ENCODE assay signal across 1 cellular context in genomic region chr3:71724584-71725278, GRCh38.
TF ChIP-seq lines count a peak whose summit lies in the region.

No MANE protein-coding gene starts in this region.

TF ChIP-seq in K562, 482 proteins besides CTCF, POLR2A, EP300 and RAD21 (continued from another document and continues in another):
- TF ChIP-seq CLOCK (CRISPR knock-in tag; IDR thresholded peaks at IDR 0.05; ENCODE audit: borderline replicate concordance) (no peak), ZNF830 (CRISPR knock-in tag; IDR thresholded peaks at IDR 0.05) (no peak), THRB (CRISPR knock-in tag; conservative IDR thresholded peaks at IDR 0.05) (no peak), KDM2B (CRISPR knock-in tag; IDR thresholded peaks at IDR 0.05) (no peak), BCL6 (CRISPR knock-in tag; IDR thresholded peaks at IDR 0.05) (no peak), ZNF668 (CRISPR knock-in tag; IDR thresholded peaks at IDR 0.05) (no peak), CREM (IDR thresholded peaks at IDR 0.05; ENCODE audit: low read depth) (no peak), DACH1 (IDR thresholded peaks at IDR 0.05; ENCODE audit: partially characterized antibody) (no peak), TEAD4 (IDR thresholded peaks at IDR 0.05; ENCODE audit: low read length) (no peak), TEAD4 (CRISPR knock-in tag; IDR thresholded peaks at IDR 0.05; ENCODE audit: borderline replicate concordance) (no peak), ZNF280A (IDR thresholded peaks at IDR 0.05; ENCODE audit: low read depth, partially characterized antibody) (no peak), PHF8 (IDR thresholded peaks at IDR 0.05; ENCODE audit: borderline replicate concordance, low read length) (peak; percentile 44; the same call in 1 of the 2 replicates), ZFP1 (CRISPR knock-in tag; IDR thresholded peaks at IDR 0.05) (no peak), RAD51 (IDR thresholded peaks at IDR 0.05; ENCODE audit: borderline replicate concordance, low read depth) (no peak), MED1 (CRISPR knock-in tag; IDR thresholded peaks at IDR 0.05; ENCODE audit: borderline replicate concordance) (no peak), ZNF696 (CRISPR knock-in tag; conservative IDR thresholded peaks at IDR 0.05) (no peak), ZBED1 (IDR thresholded peaks at IDR 0.05) (no peak), ZHX1 (conservative IDR thresholded peaks at IDR 0.05; ENCODE audit: low read length) (no peak), PKNOX1 (IDR thresholded peaks at IDR 0.05) (peak; percentile 21; the same call in 1 of the 2 replicates), MTA3 (IDR thresholded peaks at IDR 0.05; ENCODE audit: borderline replicate concordance) (no peak), ZNF584 (CRISPR knock-in tag; IDR thresholded peaks at IDR 0.05; ENCODE audit: low read depth) (no peak), CBFA2T3 (IDR thresholded peaks at IDR 0.05) (no peak), DPF2 (IDR thresholded peaks at IDR 0.05) (no peak), CBX2 (IDR thresholded peaks at IDR 0.05; ENCODE audit: insufficient read depth, low read length, poor library complexity, severe bottlenecking) (peak; percentile 2), HCFC1 (IDR thresholded peaks at IDR 0.05; ENCODE audit: low read depth, low read length) (no peak), HNRNPLL (IDR thresholded peaks at IDR 0.05; ENCODE audit: low read depth, low read length, poor library complexity, severe bottlenecking) (no peak), ZNF12 (CRISPR knock-in tag; IDR thresholded peaks at IDR 0.05) (0 out of 2 replicates have a peak, but pooled peaks have one; percentile 32), FOXO4 (CRISPR knock-in tag; IDR thresholded peaks at IDR 0.05) (no peak), SOX6 (IDR thresholded peaks at IDR 0.05) (no peak), ESRRB (CRISPR knock-in tag; IDR thresholded peaks at IDR 0.05; ENCODE audit: borderline replicate concordance) (no peak), ZNF41 (CRISPR knock-in tag; conservative IDR thresholded peaks at IDR 0.05) (no peak), ZBTB17 (CRISPR knock-in tag; IDR thresholded peaks at IDR 0.05) (no peak), RBBP5 (IDR thresholded peaks at IDR 0.05; ENCODE audit: borderline replicate concordance, insufficient read depth, low read length, poor library complexity, severe bottlenecking) (no peak), E2F8 (IDR thresholded peaks at IDR 0.05; ENCODE audit: low read depth, partially characterized antibody) (no peak), ADNP (tag; IDR thresholded peaks at IDR 0.05) (no peak), ZKSCAN1 (IDR thresholded peaks at IDR 0.05; ENCODE audit: low read depth, low read length) (no peak), SP2 (IDR thresholded peaks at IDR 0.05; ENCODE audit: extremely low read depth, low read depth, low read length, poor library complexity, severe bottlenecking) (no peak), CTBP1 (IDR thresholded peaks at IDR 0.05; ENCODE audit: borderline replicate concordance) (peak; percentile 68; the same call in 1 of the 2 replicates), ZMIZ1 (IDR thresholded peaks at IDR 0.05; ENCODE audit: low read depth in 2 of 2, low read length in 2 of 2) (no peak), NRF1 (conservative IDR thresholded peaks at IDR 0.05 in 1 of 2, IDR thresholded peaks at IDR 0.05 in 1 of 2) (peak; percentile 30 to 52; a peak in 2 of 4 replicates), IRF2 (CRISPR knock-in tag; IDR thresholded peaks at IDR 0.05) (no peak), ARID2 (IDR thresholded peaks at IDR 0.05) (no peak), ZBTB33 (CRISPR knock-in tag; IDR thresholded peaks at IDR 0.05) (no peak), ZNF143 (CRISPR knock-in tag; IDR thresholded peaks at IDR 0.05) (no peak), THAP7 (CRISPR knock-in tag; IDR thresholded peaks at IDR 0.05) (no peak)
